In genomic region chr2:60515751-60516226, GRCh38 we compare ENCODE assay signal across 9 cellular contexts. TPM values are rescaled to one million over a fixed set of nuclear protein-coding genes. Genes with fewer than 3 reads are reported as not detected.
DNase-seq lines count a peak whose midpoint lies in the region; ATAC-seq, FAIRE-seq and TF ChIP-seq lines count a peak whose summit lies in the region.
"Had no signal": no experiment of that assay in that cellular context is flagged by ENCODE, and none has a peak within 500 bp of the region (broad histone marks: within the 10 kb centered on the region; RNA-seq: fewer than 3 reads in every experiment).

No MANE protein-coding gene starts in this region.

- H3K9ac ChIP-seq in kidney (ENCODE audit: low read length in 2 of 2), result no peak overlapping the region

- TF ChIP-seq CTCF in AG04449 (IDR thresholded peaks at IDR 0.05; ENCODE audit: insufficient read depth, low read length, missing control alignments) (peak; percentile 39), left lung (IDR thresholded peaks at IDR 0.05) (no peak), kidney (IDR thresholded peaks at IDR 0.05; ENCODE audit: borderline replicate concordance, extremely low read depth, insufficient read depth) (no peak)

- CTCF ChIA-PET in AG04449 (lab: Yijun Ruan, JAX), result interaction anchor here (1.0 to 1.7 kb wide), 5 partner anchors 9 to 30 kb away, joined by 3 to 8 read pairs (median 5); no protein-coding TSS in a partner anchor

- POLR2A ChIA-PET in AG04449 (lab: Yijun Ruan, JAX), result interaction anchor here (0.6 to 3.0 kb wide), 3 partner anchors 29 to 76 kb away, joined by 3 to 15 read pairs (median 3); no protein-coding TSS in a partner anchor

- H3K27ac ChIP-seq in left lung (peak overlapping the region in 1 of 2 donors; percentile 84), kidney (ENCODE audit: low read depth in 2 of 2, low read length in 2 of 2) (no peak overlapping the region)
- H3K27ac ChIP-seq: HL-60 had no signal

- H3K9me3 ChIP-seq in left lung (no peaks in the 10 kb centered on the region), kidney (ENCODE audit: control insufficient read depth in 1 of 2, low read length in 2 of 2) (no peaks in the 10 kb centered on the region)

- H3K4me1 ChIP-seq in left lung (peaks cover 0 to 35% of the 10 kb centered on the region in 2 donors), kidney (ENCODE audit: control insufficient read depth in 1 of 2, insufficient read depth in 1 of 2, low read depth in 1 of 2, low read length in 2 of 2) (no peaks in the 10 kb centered on the region)

- peak; percentile 96 for ATAC-seq in GM18867 (IDR thresholded peaks at IDR 0.05; ENCODE audit: unreplicated experiment)
- ATAC-seq in HG02973 (IDR thresholded peaks at IDR 0.05; ENCODE audit: unreplicated experiment), result peak; percentile 87
- peak; percentile 69 for ATAC-seq in left lung

- no peaks in the 10 kb centered on the region for H3K36me3 ChIP-seq in left lung
- no peaks in the 10 kb centered on the region for H3K36me3 ChIP-seq in kidney (ENCODE audit: control insufficient read depth in 1 of 2, insufficient read depth in 2 of 2, low read length in 2 of 2)

- peaks cover 0 to 4% of the 10 kb centered on the region in 2 donors for H3K27me3 ChIP-seq in left lung

- intact Hi-C loops in left lung (cut with DNase I) (no loop called here), kidney (cut with DNase I) (no loop called here)

- peak overlapping the region; percentile 51 for H3K4me3 ChIP-seq in AG04449 (ENCODE audit: low read depth, low read length)
- H3K4me3 ChIP-seq in left lung, result no peak overlapping the region
- no peak overlapping the region for H3K4me3 ChIP-seq in kidney (ENCODE audit: low read length in 2 of 2)

- FAIRE-seq in kidney (lab: Jason Lieb, UNC), result no peak

- DNase-seq in AG04449 (ENCODE audit: low read depth, low spot score), result peak; percentile 94
- peak; percentile 73 for DNase-seq in SIG-M5 (lab: John Stamatoyannopoulos, UW)
- peak in 1 of 2 donors; percentile 52 for DNase-seq in left lung
- DNase-seq in kidney, result no peak
- no peak for DNase-seq in NCI-H510A (lab: John Stamatoyannopoulos, UW)
- DNase-seq in NCI-H2081 (lab: John Stamatoyannopoulos, UW), result no peak

RNA-seq across cellular contexts. Expression of gene BCL11A, which starts 37.7 kb away (rescaled TPM):
- total RNA-seq in left lung (1 to 10 TPM; 4.0 to 7.3 TPM), kidney (8.7 TPM)
- polyA plus RNA-seq in kidney (ENCODE audit: insufficient read depth, low read depth, low replicate concordance), result 1.4 TPM

Comparison
In these comparisons a context has a peak if more than half of its experiments do, and no peak if none do; other contexts are left out.
1. DNase-seq: peak in AG04449 (single experiment) and SIG-M5 (single experiment); none in kidney (single experiment), NCI-H510A (single experiment) and NCI-H2081 (0 of 2).
2. Peak in every context shown above with its lines, with median percentiles within 50 percentile points of each other: ATAC-seq.